In genomic region chr4:168528131-168528949, GRCh38 we compare ENCODE assay signal across 19 cellular contexts. TPM values are rescaled to one million over a fixed set of nuclear protein-coding genes. Genes with fewer than 3 reads are reported as not detected.
DNase-seq lines count a peak whose midpoint lies in the region; ATAC-seq, FAIRE-seq and TF ChIP-seq lines count a peak whose summit lies in the region.
"Had no signal": no experiment of that assay in that cellular context is flagged by ENCODE, and none has a peak within 500 bp of the region (broad histone marks: within the 10 kb centered on the region; RNA-seq: fewer than 3 reads in every experiment).

No MANE protein-coding gene starts in this region.

- no peaks in the 10 kb centered on the region for H3K27me3 ChIP-seq in IMR-90 (ENCODE audit: control insufficient read depth, insufficient read depth, low read length)
- H3K27me3 ChIP-seq in bronchial epithelial cell (ENCODE audit: control insufficient read depth, insufficient read depth, low read length) = no peaks in the 10 kb centered on the region
- no peaks in the 10 kb centered on the region for H3K27me3 ChIP-seq in osteoblast (ENCODE audit: insufficient read depth, low read length)
- H3K27me3 ChIP-seq: ovary had no signal

- H4K20me1 ChIP-seq in IMR-90 (ENCODE audit: insufficient read depth, low read length) (no peaks in the 10 kb centered on the region), osteoblast (ENCODE audit: insufficient read depth, low read length) (no peaks in the 10 kb centered on the region)

- H2AK9ac ChIP-seq in IMR-90 (replicated peaks; ENCODE audit: low read depth, low read length, poor library complexity) = no peak overlapping the region

- peak overlapping the region; percentile 92; the same call in 2 of the 3 replicates for H2BK15ac ChIP-seq in IMR-90 (ENCODE audit: low read depth, low read length)

- peak overlapping the region; percentile 45; the same call in 1 of the 2 replicates for H3K18ac ChIP-seq in IMR-90 (ENCODE audit: low read depth, low read length)

- BruUV-seq in IMR-90 (replicated peaks; lab: Mats Ljungman, UMichigan) = no TSS peak

- peak overlapping the region; percentile 58; the same call in 1 of the 2 replicates for H3K4me2 ChIP-seq in IMR-90 (ENCODE audit: low read depth, low read length)
- peak overlapping the region; percentile 28 for H3K4me2 ChIP-seq in osteoblast (ENCODE audit: insufficient read depth, low read length)

- peaks cover 13% of the 10 kb centered on the region for H3K9me1 ChIP-seq in IMR-90 (ENCODE audit: insufficient read depth, low read length)

- no peak for TF ChIP-seq POLR2A in IMR-90 (IDR thresholded peaks at IDR 0.05; ENCODE audit: low read depth, low read length)
- TF ChIP-seq POLR2A in H54 (IDR thresholded peaks at IDR 0.05; ENCODE audit: low read depth, low read length) = no peak

- no peak overlapping the region; the same call in 1 of the 2 replicates for H4K5ac ChIP-seq in IMR-90 (ENCODE audit: low read depth, low read length)

- peak overlapping the region; percentile 92 for H2BK20ac ChIP-seq in IMR-90 (ENCODE audit: low read depth, low read length)

- H3K14ac ChIP-seq in IMR-90 (replicated peaks; ENCODE audit: low read depth, low read length) = peak overlapping the region; percentile 93

- H4K8ac ChIP-seq in IMR-90 (ENCODE audit: low read depth in 2 of 2, low read length in 2 of 2) = peak overlapping the region in 1 of 2 experiments; percentile 55; a peak in 3 of 4 replicates

- H2AK5ac ChIP-seq in IMR-90 (ENCODE audit: low read depth, low read length) = no peak overlapping the region

- H3K27ac ChIP-seq in IMR-90 (ENCODE audit: insufficient read depth, low read length) (no peak overlapping the region), osteoblast (ENCODE audit: low read depth, low read length) (peak overlapping the region; percentile 86)
- H3K27ac ChIP-seq: ovary had no signal

- peak; percentile 15 for DNase-seq in Daoy (ENCODE audit: low read depth)
- peak; percentile 62 for DNase-seq in IMR-90
- peak; percentile 75 for DNase-seq in bronchial epithelial cell (ENCODE audit: low read depth)
- peak; percentile 74 for DNase-seq in osteoblast (ENCODE audit: insufficient read length, low spot score, missing footprints)
- no peak for DNase-seq in H54 (ENCODE audit: insufficient read length, low spot score)
- DNase-seq in GM10266 (ENCODE audit: extremely low spot score) = no peak
- DNase-seq: activated CD4-positive, alpha-beta T cell treated with anti-CD3 and anti-CD28 coated beads, Interleukin-2, amount 50 U/mL, for 48 hours; activated naive CD8-positive, alpha-beta T cell treated with anti-CD3 and anti-CD28 coated beads, Interleukin-2, amount 10 ng/mL, durations not matched to agents 7 days and 5 days; activated T-cell treated with anti-CD3 and anti-CD28 coated beads, Interleukin-2, amount 50 U/mL, for 72 hours; DND-41; mucosa of descending colon; MV-4-11; ovary; small intestine; stimulated activated naive B cell treated with anti-CD40 and anti-IgM and Interleukin-4, amounts not matched to agents 10 μg/mL and 1 μg/mL and 100 μg/mL, for 72 hours had no signal

- H3K4ac ChIP-seq in IMR-90 (ENCODE audit: low read depth, low read length) = peak overlapping the region; percentile 96; the same call in 1 of the 2 replicates

- H3K9me3 ChIP-seq in IMR-90 (ENCODE audit: control insufficient read depth, insufficient read depth, low read length) (no peaks in the 10 kb centered on the region), osteoblast (ENCODE audit: low read depth, low read length) (no peaks in the 10 kb centered on the region)
- H3K9me3 ChIP-seq: mucosa of descending colon, ovary had no signal

- TF ChIP-seq CTCF in IMR-90 (conservative IDR thresholded peaks at IDR 0.05; ENCODE audit: low read depth, low read length) (no peak), bronchial epithelial cell (IDR thresholded peaks at IDR 0.05; ENCODE audit: insufficient read depth, low read length, severe bottlenecking) (no peak), osteoblast (IDR thresholded peaks at IDR 0.05; ENCODE audit: extremely low read depth, low read depth, low read length) (no peak), GM10266 (IDR thresholded peaks at IDR 0.05; ENCODE audit: control insufficient read depth, insufficient read depth, low read depth, missing control alignments) (no peak)

- dilution Hi-C loops in IMR-90 (cut with HindIII; ENCODE audit: low sequenced_read_pairs, unreplicated experiment) = no loop called here

- in situ Hi-C loops in IMR-90 (cut with MboI; ENCODE audit: low sequenced_read_pairs) = no loop called here

- peak overlapping the region; percentile 39; the same call in 1 of the 2 replicates for H3K56ac ChIP-seq in IMR-90 (ENCODE audit: extremely low read depth, insufficient read depth, low read length)

- peaks cover 15% of the 10 kb centered on the region for H3K4me1 ChIP-seq in IMR-90 (ENCODE audit: control insufficient read depth, insufficient read depth, low read length)
- H3K4me1 ChIP-seq in osteoblast (ENCODE audit: insufficient read depth, low read length) = peaks cover 31% of the 10 kb centered on the region

- intact Hi-C loops in IMR-90 (cut with micrococcal nuclease) = no loop called here

- peak overlapping the region; percentile 90 for H2BK120ac ChIP-seq in IMR-90 (ENCODE audit: low read depth, low read length)

- no peaks in the 10 kb centered on the region for H3K79me1 ChIP-seq in IMR-90 (ENCODE audit: low read depth in 1 of 2, low read length in 2 of 2)

- H3K9ac ChIP-seq in IMR-90 (ENCODE audit: low read depth, low read length) = no peak overlapping the region

- POLR2A ChIA-PET in IMR-90 (lab: Charles Lee; ENCODE audit: unreplicated experiment) = no interaction called here

- H2AFZ ChIP-seq in IMR-90 (replicated peaks; ENCODE audit: low read length, poor library complexity) (no peak overlapping the region), osteoblast (ENCODE audit: low read length) (no peak overlapping the region)

- no peak overlapping the region for H4K91ac ChIP-seq in IMR-90 (ENCODE audit: insufficient read depth, low read depth, low read length)

- H3K79me2 ChIP-seq in osteoblast (ENCODE audit: insufficient read depth, low read length) = no peaks in the 10 kb centered on the region

- H3K4me3 ChIP-seq in IMR-90 (ENCODE audit: insufficient read depth, low read depth, low read length) (no peak overlapping the region), bronchial epithelial cell (ENCODE audit: low read depth, low read length) (no peak overlapping the region), osteoblast (ENCODE audit: insufficient read depth, low read length) (no peak overlapping the region)
- H3K4me3 ChIP-seq: GM12878, mucosa of descending colon, ovary had no signal

- H3K36me3 ChIP-seq in IMR-90 (ENCODE audit: control insufficient read depth, insufficient read depth, low read length) = no peaks in the 10 kb centered on the region
- H3K36me3 ChIP-seq in bronchial epithelial cell (ENCODE audit: control insufficient read depth, insufficient read depth, low read length) = no peaks in the 10 kb centered on the region
- no peaks in the 10 kb centered on the region for H3K36me3 ChIP-seq in osteoblast (ENCODE audit: insufficient read depth, low read length)
- H3K36me3 ChIP-seq: ovary had no signal

- WGBS in IMR-90 (ENCODE audit: extremely low coverage in 2 of 2, insufficient read length in 1 of 2), 2 experiments = 33% methylated on average over 1 of the region's 8 CpGs; no CpG with 5 or more reads in 1 of the 2 experiments

- peak; percentile 74 for ATAC-seq in IMR-90 (ENCODE audit: low read depth)
- no peak for ATAC-seq in GM19328 (IDR thresholded peaks at IDR 0.05; ENCODE audit: unreplicated experiment)
- ATAC-seq: activated T-cell treated with anti-CD3 and anti-CD28 coated beads, Interleukin-2, amount 50 U/mL, for 72 hours; GM12878; mucosa of descending colon; stimulated activated naive B cell treated with anti-CD40 and anti-IgM and Interleukin-4, amounts not matched to agents 10 μg/mL and 1 μg/mL and 100 μg/mL, for 72 hours had no signal

- CTCF ChIA-PET in IMR-90 (lab: Yijun Ruan, JAX) = no interaction called here

- H2BK5ac ChIP-seq in IMR-90 (ENCODE audit: low read depth, low read length, poor library complexity, severe bottlenecking) = peak overlapping the region; percentile 75

- peak overlapping the region; percentile 79; the same call in 1 of the 2 replicates for H3K23ac ChIP-seq in IMR-90 (ENCODE audit: low read depth, low read length)

- no peak for TF ChIP-seq RAD21 in IMR-90 (IDR thresholded peaks at IDR 0.05; ENCODE audit: low read length)

- FAIRE-seq in bronchial epithelial cell (lab: Jason Lieb, UNC) (no peak), H54 (lab: Jason Lieb, UNC) (no peak)
- FAIRE-seq: endothelial cell of umbilical vein, GM12878, keratinocyte, small intestine had no signal

TF ChIP-seq in IMR-90, 13 proteins besides CTCF, POLR2A, EP300 and RAD21 (continues in another document):
- peak; percentile 45; the same call in 1 of the 2 replicates for TF ChIP-seq MAFK (IDR thresholded peaks at IDR 0.05; ENCODE audit: low read depth, low read length)
- TF ChIP-seq ELK1 (IDR thresholded peaks at IDR 0.05; ENCODE audit: borderline replicate concordance, low read depth, low read length) = no peak
- peak; percentile 5; the same call in 1 of the 2 replicates for TF ChIP-seq FOS (IDR thresholded peaks at IDR 0.05; ENCODE audit: low read depth, low read length)
- TF ChIP-seq BHLHE40 (IDR thresholded peaks at IDR 0.05; ENCODE audit: low read depth, low read length) = peak; percentile 47; the same call in 1 of the 2 replicates
- no peak for TF ChIP-seq NFE2L2 (IDR thresholded peaks at IDR 0.05; ENCODE audit: low read depth, low read length)

RNA-seq across cellular contexts. Expression of gene PALLD, which starts 31.5 kb away (rescaled TPM):
- total RNA-seq in Daoy (2014; rRNA removed; shearing (Covaris generic)) = 36.4 and 50.0 TPM in 2 replicates
- total RNA-seq in IMR-90 (2012; rRNA removed) = 91.9 and 112 TPM in 2 replicates
- polyA plus RNA-seq in IMR-90 (2012; rRNA removed) = 71.0 and 91.0 TPM in 2 replicates
- polyA plus RNA-seq in IMR-90 (2012; cell fraction: cytosol; rRNA removed) = 44.9 and 48.4 TPM in 2 replicates
- 75.8 and 98.2 TPM in 2 replicates for polyA plus RNA-seq in IMR-90 (2012; cell fraction: nucleus; rRNA removed; ENCODE audit: low replicate concordance)
- 69.2 and 92.7 TPM in 2 replicates for total RNA-seq in bronchial epithelial cell
- 244 and 254 TPM in 2 replicates for total RNA-seq in osteoblast

RNA-seq across cellular contexts. Expression of gene DDX60L, which starts 48.0 kb away (rescaled TPM):
- total RNA-seq in Daoy (2014; rRNA removed; shearing (Covaris generic)) = 5.2 and 19.3 TPM in 2 replicates
- total RNA-seq in IMR-90 (2012; rRNA removed) (9.5 and 11.9 TPM in 2 replicates), bronchial epithelial cell (2.9 and 4.4 TPM in 2 replicates), osteoblast (25.0 and 31.1 TPM in 2 replicates)
- 4.3 and 6.4 TPM in 2 replicates for polyA plus RNA-seq in IMR-90 (2012; rRNA removed)
- 1.1 and 2.7 TPM in 2 replicates for polyA plus RNA-seq in IMR-90 (2012; cell fraction: cytosol; rRNA removed)
- polyA plus RNA-seq in IMR-90 (2012; cell fraction: nucleus; rRNA removed; ENCODE audit: low replicate concordance) = 2.2 and 26.7 TPM in 2 replicates

Comparison
In these comparisons a context has a peak if more than half of its experiments do, and no peak if none do; other contexts are left out.
1. DNase-seq: peak in Daoy (single experiment), IMR-90 (single experiment), bronchial epithelial cell (single experiment) and osteoblast (single experiment); none in H54 (single experiment) and GM10266 (single experiment).